ENCODE assay signal across 9 cellular contexts in genomic region chr9:98075332-98075805, GRCh38. TPM values are rescaled to one million over a fixed set of nuclear protein-coding genes. Genes with fewer than 3 reads are reported as not detected.
DNase-seq lines count a peak whose midpoint lies in the region; ATAC-seq and TF ChIP-seq lines count a peak whose summit lies in the region.
"Had no signal": no experiment of that assay in that cellular context is flagged by ENCODE, and none has a peak within 500 bp of the region (broad histone marks: within the 10 kb centered on the region; RNA-seq: fewer than 3 reads in every experiment).

No MANE protein-coding gene starts in this region.

- H3K4me1 Mint-ChIP-seq in activated T-cell treated with anti-CD3 and anti-CD28 coated beads, Interleukin-2, amount 50 U/mL, for 4 hours (ENCODE audit: low read depth): peaks cover 28% of the 10 kb centered on the region
- H3K4me1 Mint-ChIP-seq in activated T-helper 2 cell treated with anti-CD3 and anti-CD28 coated beads, Interferon-gamma antibody, Interleukin-2, Interleukin-4, amounts not matched to agents 10 μg/mL and 5 μg/mL and 100 μg/mL, durations not matched to agents 14 hours and 24 hours and 36 hours (ENCODE audit: low read depth): peaks cover 21% of the 10 kb centered on the region

- H3K4me3 ChIP-seq in right cardiac atrium (ENCODE audit: low read length): no peak overlapping the region
- H3K4me3 ChIP-seq in testis: no peak overlapping the region
- no peak overlapping the region for H3K4me3 ChIP-seq in sigmoid colon

- H3K9me3 ChIP-seq in right cardiac atrium (ENCODE audit: control insufficient read depth, low read length): no peaks in the 10 kb centered on the region
- no peaks in the 10 kb centered on the region for H3K9me3 ChIP-seq in testis
- H3K9me3 ChIP-seq in sigmoid colon: no peaks in the 10 kb centered on the region

- peak overlapping the region; percentile 60 for H3K4me3 Mint-ChIP-seq in activated T-cell treated with anti-CD3 and anti-CD28 coated beads, Interleukin-2, amount 50 U/mL, for 4 hours
- H3K4me3 Mint-ChIP-seq in activated T-helper 2 cell treated with anti-CD3 and anti-CD28 coated beads, Interferon-gamma antibody, Interleukin-2, Interleukin-4, amounts not matched to agents 10 μg/mL and 5 μg/mL and 100 μg/mL, durations not matched to agents 14 hours and 24 hours and 36 hours (ENCODE audit: low read depth): peak overlapping the region; percentile 6

- TF ChIP-seq POLR2A in testis (IDR thresholded peaks at IDR 0.05): no peak
- TF ChIP-seq POLR2A in sigmoid colon (IDR thresholded peaks at IDR 0.05): no peak

- H3K36me3 Mint-ChIP-seq in activated T-cell treated with anti-CD3 and anti-CD28 coated beads, Interleukin-2, amount 50 U/mL, for 4 hours (ENCODE audit: insufficient read depth): peaks cover 21% of the 10 kb centered on the region
- H3K36me3 Mint-ChIP-seq in activated T-helper 2 cell treated with anti-CD3 and anti-CD28 coated beads, Interferon-gamma antibody, Interleukin-2, Interleukin-4, amounts not matched to agents 10 μg/mL and 5 μg/mL and 100 μg/mL, durations not matched to agents 14 hours and 24 hours and 36 hours (ENCODE audit: low read depth): peaks cover 41% of the 10 kb centered on the region

- H3K27ac Mint-ChIP-seq in activated T-helper 2 cell treated with anti-CD3 and anti-CD28 coated beads, Interferon-gamma antibody, Interleukin-2, Interleukin-4, amounts not matched to agents 10 μg/mL and 5 μg/mL and 100 μg/mL, durations not matched to agents 14 hours and 24 hours and 36 hours: peak overlapping the region; percentile 84

- peak; percentile 77 for ATAC-seq in activated T-cell treated with anti-CD3 and anti-CD28 coated beads, Interleukin-2, amount 50 U/mL, for 4 hours
- peak; percentile 48 to 61 for ATAC-seq in right cardiac atrium

- intact Hi-C loops in activated T-helper 2 cell treated with anti-CD3 and anti-CD28 coated beads, Interferon-gamma antibody, Interleukin-2, Interleukin-4, amounts not matched to agents 10 μg/mL and 5 μg/mL and 100 μg/mL, durations not matched to agents 14 hours and 24 hours and 36 hours (cut with micrococcal nuclease): loop anchor here (1.0 to 2.0 kb wide), 3 partner anchors 27 to 117 kb away; partner anchors contain the start of genes CORO2A and TRIM14
- intact Hi-C loops in right cardiac atrium (cut with DNase I) (loop anchor here in 3 of 4 donors (5.0 to 10.0 kb wide), 3 partner anchors 179 to 189 kb away; partner anchors contain the start of gene TBC1D2 (in 1 of the 3)), testis (cut with DNase I; ENCODE audit: low total_unique reads) (no loop called here), sigmoid colon (cut with DNase I) (loop anchor here (2.0 to 10.0 kb wide), 2 partner anchors 129 to 187 kb away; no protein-coding TSS in a partner anchor)

- H3K9me3 Mint-ChIP-seq in activated T-cell treated with anti-CD3 and anti-CD28 coated beads, Interleukin-2, amount 50 U/mL, for 4 hours: no peaks in the 10 kb centered on the region
- H3K9me3 Mint-ChIP-seq in activated T-helper 2 cell treated with anti-CD3 and anti-CD28 coated beads, Interferon-gamma antibody, Interleukin-2, Interleukin-4, amounts not matched to agents 10 μg/mL and 5 μg/mL and 100 μg/mL, durations not matched to agents 14 hours and 24 hours and 36 hours: no peaks in the 10 kb centered on the region

- H3K27me3 Mint-ChIP-seq in activated T-cell treated with anti-CD3 and anti-CD28 coated beads, Interleukin-2, amount 50 U/mL, for 4 hours (ENCODE audit: low read depth): no peaks in the 10 kb centered on the region
- no peaks in the 10 kb centered on the region for H3K27me3 Mint-ChIP-seq in activated T-helper 2 cell treated with anti-CD3 and anti-CD28 coated beads, Interferon-gamma antibody, Interleukin-2, Interleukin-4, amounts not matched to agents 10 μg/mL and 5 μg/mL and 100 μg/mL, durations not matched to agents 14 hours and 24 hours and 36 hours (ENCODE audit: low read depth)

- DNase-seq in activated T-cell treated with anti-CD3 and anti-CD28 coated beads, Interleukin-2, amount 50 U/mL, for 4 hours: no peak
- no peak for DNase-seq in activated T-cell treated with anti-CD3 and anti-CD28 coated beads, Interleukin-2, amount 50 U/mL, for 1 hour
- DNase-seq in activated T-helper 2 cell treated with anti-CD3 and anti-CD28 coated beads, Interferon-gamma antibody, Interleukin-2, Interleukin-4, amounts not matched to agents 10 μg/mL and 5 μg/mL and 100 μg/mL, durations not matched to agents 14 hours and 24 hours and 36 hours (ENCODE audit: low spot score): no peak
- no peak for DNase-seq in right cardiac atrium
- DNase-seq in testis: peak; percentile 24
- DNase-seq in sigmoid colon: no peak
- no peak for DNase-seq in stimulated activated CD4-positive, alpha-beta T cell treated with anti-CD3 and anti-CD28 coated beads, Interleukin-12 subunit alpha, Interleukin-12 subunit beta, amount 100 ng/mL, for 4 hours
- no peak for DNase-seq in NCI-H2196 (lab: John Stamatoyannopoulos, UW; ENCODE audit: unreplicated experiment)
- DNase-seq: nucleus accumbens had no signal

- H3K4me1 ChIP-seq in right cardiac atrium (ENCODE audit: control insufficient read depth, insufficient read depth, low read length): peaks cover 2% of the 10 kb centered on the region
- H3K4me1 ChIP-seq in testis: peaks cover 5% of the 10 kb centered on the region
- peaks cover 0 to 13% (median 10%) of the 10 kb centered on the region in 4 donors for H3K4me1 ChIP-seq in sigmoid colon

- H3K27me3 ChIP-seq in right cardiac atrium (ENCODE audit: control insufficient read depth, insufficient read depth) (no peaks in the 10 kb centered on the region), testis (no peaks in the 10 kb centered on the region), sigmoid colon (no peaks in the 10 kb centered on the region)

- no peak for TF ChIP-seq CTCF in testis (IDR thresholded peaks at IDR 0.05)
- TF ChIP-seq CTCF in sigmoid colon (IDR thresholded peaks at IDR 0.05): no peak

- H3K36me3 ChIP-seq in testis (ENCODE audit: low read depth, missing control alignments) (no peaks in the 10 kb centered on the region), sigmoid colon (peaks cover 0 to 32% (median 9%) of the 10 kb centered on the region in 4 donors)

- no peak overlapping the region for H3K27ac ChIP-seq in right cardiac atrium (ENCODE audit: low read length)
- no peak overlapping the region for H3K27ac ChIP-seq in testis
- no peak overlapping the region for H3K27ac ChIP-seq in sigmoid colon

- 46% methylated on average over 6 of the region's 6 CpGs for WGBS in right cardiac atrium
- 57 to 61% methylated on average over 6 of the region's 6 CpGs for WGBS in testis, 2 donors
- WGBS in sigmoid colon, 2 donors: 38 to 49% methylated on average over 6 of the region's 6 CpGs

- no peak for TF ChIP-seq EP300 in sigmoid colon (IDR thresholded peaks at IDR 0.05)

RNA-seq across cellular contexts. Expression of gene NANS, which starts 18.8 kb away (rescaled TPM):
- 10 to 100 TPM; 48.4 to 57.2 (median 49.1) TPM for total RNA-seq in activated T-cell treated with anti-CD3 and anti-CD28 coated beads, Interleukin-2, amount 50 U/mL, for 4 hours
- 63.4 and 64.7 TPM in 2 replicates for total RNA-seq in activated T-helper 2 cell treated with anti-CD3 and anti-CD28 coated beads, Interferon-gamma antibody, Interleukin-2, Interleukin-4, amounts not matched to agents 10 μg/mL and 5 μg/mL and 100 μg/mL, durations not matched to agents 14 hours and 24 hours and 36 hours
- total RNA-seq in right cardiac atrium: 10 to 100 TPM; 25.0 to 32.4 (median 30.2) TPM
- polyA plus RNA-seq in right cardiac atrium: 37.2 TPM
- total RNA-seq in testis: 10 to 100 TPM; 66.5 to 82.5 TPM
- 34.7 TPM for polyA plus RNA-seq in testis (ENCODE audit: insufficient read depth, low read depth, low replicate concordance)
- 10 to 100 TPM; 24.6 to 38.1 (median 28.4) TPM for total RNA-seq in sigmoid colon
- polyA plus RNA-seq in sigmoid colon: 100 to 1,000 TPM; 316 to 470 (median 434) TPM

RNA-seq across cellular contexts. Expression of gene TRIM14, which starts 43.7 kb away (rescaled TPM):
- total RNA-seq in activated T-cell treated with anti-CD3 and anti-CD28 coated beads, Interleukin-2, amount 50 U/mL, for 4 hours: 10 to 100 TPM; 30.4 to 40.6 (median 32.5) TPM
- total RNA-seq in activated T-helper 2 cell treated with anti-CD3 and anti-CD28 coated beads, Interferon-gamma antibody, Interleukin-2, Interleukin-4, amounts not matched to agents 10 μg/mL and 5 μg/mL and 100 μg/mL, durations not matched to agents 14 hours and 24 hours and 36 hours: 37.7 and 41.5 TPM in 2 replicates
- 1 to 10 TPM; 3.8 to 8.1 (median 4.8) TPM for total RNA-seq in right cardiac atrium
- polyA plus RNA-seq in right cardiac atrium: 1.2 TPM
- 10 to 100 TPM; 19.6 to 21.3 TPM for total RNA-seq in testis
- polyA plus RNA-seq in testis (ENCODE audit: insufficient read depth, low read depth, low replicate concordance): 17.3 TPM
- total RNA-seq in sigmoid colon: 10 to 100 TPM in 2 of 4 donors, 1 to 10 TPM in 2; 7.2 to 13.2 (median 9.0) TPM
- 10 to 100 TPM; 14.4 to 40.1 (median 17.8) TPM for polyA plus RNA-seq in sigmoid colon
